ENCODE assay signal across 1 cellular context in genomic region chr11:34191592-34191991, GRCh38.
TF ChIP-seq lines count a peak whose summit lies in the region.

No MANE protein-coding gene starts in this region.

TF ChIP-seq in HepG2, 621 proteins besides CTCF, POLR2A, EP300 and RAD21:
- peak; percentile 50; the same call in 1 of the 2 replicates for TF ChIP-seq ZNF263 (CRISPR knock-in tag; IDR thresholded peaks at IDR 0.05)
- TF ChIP-seq ZNF414 (CRISPR knock-in tag; IDR thresholded peaks at IDR 0.05) = no peak
